Comparison of ENCODE assay signal across 8 cellular contexts in the genomic region with DNA sequence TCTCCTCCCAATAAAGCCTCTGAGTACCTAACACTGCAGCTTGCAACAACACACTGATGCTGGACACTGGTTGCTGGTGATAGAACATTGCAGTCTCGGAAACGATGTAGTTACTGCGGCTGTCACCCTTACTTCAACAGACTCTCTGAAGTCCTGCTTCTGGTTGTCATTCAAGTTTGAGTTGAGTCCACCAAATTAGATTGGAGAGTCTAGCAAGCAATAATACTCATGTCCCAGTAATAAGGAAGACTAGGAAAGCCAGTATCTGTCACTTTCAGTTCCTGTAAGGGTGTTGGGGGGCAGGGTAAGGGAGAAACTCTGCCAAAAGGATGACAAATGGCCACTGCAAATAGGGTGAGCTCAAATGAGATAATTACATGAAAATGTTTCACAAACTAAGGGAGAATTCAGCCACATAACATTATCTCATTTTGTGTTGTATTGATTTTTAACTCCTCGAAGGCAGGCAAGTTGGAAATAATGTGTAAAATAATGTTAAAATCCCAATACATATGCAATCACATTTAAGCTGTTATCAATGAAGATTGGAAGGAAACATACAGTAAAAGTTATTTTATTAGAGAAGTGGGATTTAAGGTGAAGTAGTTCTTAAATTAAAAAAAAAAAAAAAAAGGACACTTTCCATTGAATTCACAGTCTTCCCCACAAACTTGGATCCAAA. TPM values are rescaled to one million over a fixed set of nuclear protein-coding genes. Genes with fewer than 3 reads are reported as not detected.
DNase-seq lines count a peak whose midpoint lies in the region; ATAC-seq, FAIRE-seq and TF ChIP-seq lines count a peak whose summit lies in the region.

No MANE protein-coding gene starts in this region.

- no peak for FAIRE-seq in urothelium cell line (lab: Jason Lieb, UNC)

- peak; percentile 29 for ATAC-seq in GM18873 (IDR thresholded peaks at IDR 0.05; ENCODE audit: low FRiP score, unreplicated experiment)

- no peaks in the 10 kb centered on the region for H4K20me1 ChIP-seq in OCI-LY1 (ENCODE audit: insufficient read depth, low read length)

- H3K4me3 ChIP-seq in AG10803 (ENCODE audit: low read length): peak overlapping the region; percentile 86
- H3K4me3 ChIP-seq in OCI-LY1 (ENCODE audit: low read depth, low read length, poor library complexity, severe bottlenecking): peak overlapping the region; percentile 73
- peak overlapping the region; percentile 60 for H3K4me3 ChIP-seq in mesodermal cell (ENCODE audit: extremely low read depth, insufficient read depth, low read length, poor library complexity, severe bottlenecking)

- H3K27ac ChIP-seq in OCI-LY1 (ENCODE audit: low read depth, low read length, poor library complexity, severe bottlenecking) (peak overlapping the region; percentile 61), cingulate gyrus (ENCODE audit: low read depth, low read length) (peak overlapping the region; percentile 97), mesodermal cell (ENCODE audit: low read depth, low read length, severe bottlenecking) (peak overlapping the region; percentile 95)

- H2AFZ ChIP-seq in OCI-LY1 (ENCODE audit: low read length): peak overlapping the region; percentile 54

- H3K4me1 ChIP-seq in OCI-LY1 (ENCODE audit: insufficient read depth, low read length, severe bottlenecking) (peaks cover 29% of the 10 kb centered on the region), mesodermal cell (ENCODE audit: control insufficient read depth, insufficient read depth, low read length, poor library complexity, severe bottlenecking) (peaks cover 5% of the 10 kb centered on the region)

- H3K4me2 ChIP-seq in OCI-LY1 (ENCODE audit: low read length): peak overlapping the region; percentile 81

- no peaks in the 10 kb centered on the region for H3F3A ChIP-seq in OCI-LY1 (ENCODE audit: insufficient read depth, low read length)

- no peaks in the 10 kb centered on the region for H3K79me2 ChIP-seq in OCI-LY1 (ENCODE audit: insufficient read depth, low read length)

- TF ChIP-seq CTCF in AG10803 (conservative IDR thresholded peaks at IDR 0.05; ENCODE audit: low read length) (no peak), OCI-LY1 (IDR thresholded peaks at IDR 0.05; ENCODE audit: low read length) (no peak)

- H3K9me3 ChIP-seq in OCI-LY1 (ENCODE audit: low read length) (no peaks in the 10 kb centered on the region), mesodermal cell (ENCODE audit: control insufficient read depth, low read length) (no peaks in the 10 kb centered on the region)

- H3K36me3 ChIP-seq in OCI-LY1 (ENCODE audit: insufficient read depth, low read length) (no peaks in the 10 kb centered on the region), mesodermal cell (ENCODE audit: control insufficient read depth, insufficient read depth, low read length) (no peaks in the 10 kb centered on the region)

- H3K27me3 ChIP-seq in OCI-LY1 (ENCODE audit: insufficient read depth, low read length): no peaks in the 10 kb centered on the region

- no peaks in the 10 kb centered on the region for H3K9me2 ChIP-seq in OCI-LY1 (ENCODE audit: low read depth, low read length)

- H3K9ac ChIP-seq in OCI-LY1 (ENCODE audit: low read length): peak overlapping the region; percentile 76

- 90 to 92% methylated on average over 2 to 3 of the region's 4 CpGs for WGBS in mesodermal cell (ENCODE audit: insufficient coverage in 2 of 2), 2 experiments

- DNase-seq in AG10803 (ENCODE audit: low read depth) (peak; percentile 20), urothelium cell line (ENCODE audit: low spot score) (peak; percentile 15), activated gamma-delta T cell (lab: John Stamatoyannopoulos, UW) (no peak), HuH-7.5 (ENCODE audit: low spot score) (no peak)

RNA-seq across cellular contexts. Expression of a gene that starts 0.8 kb away (rescaled TPM):
- polyA plus RNA-seq in mesodermal cell (2013, experiment 1 of 2): 15.0 TPM
- 23.2 TPM for polyA plus RNA-seq in mesodermal cell (2013, experiment 2 of 2)

RNA-seq across cellular contexts. Expression of a gene that starts 8.3 kb away (rescaled TPM):
- polyA plus RNA-seq in mesodermal cell (2013, experiment 1 of 2): 35.1 TPM
- 44.4 TPM for polyA plus RNA-seq in mesodermal cell (2013, experiment 2 of 2)

RNA-seq across cellular contexts. Expression of a gene that starts 50.1 kb away (rescaled TPM):
- not detected for polyA plus RNA-seq in mesodermal cell (2013, experiment 1 of 2)
- not detected for polyA plus RNA-seq in mesodermal cell (2013, experiment 2 of 2)

Comparison
In these comparisons a context has a peak if more than half of its experiments do, and no peak if none do; other contexts are left out.
1. DNase-seq: peak in AG10803 (single experiment) and urothelium cell line (single experiment); none in activated gamma-delta T cell (single experiment) and HuH-7.5 (single experiment).
2. Peak in every context shown above with its lines, with median percentiles within 50 percentile points of each other: H3K4me3 ChIP-seq and H3K27ac ChIP-seq.